In the genomic region with DNA sequence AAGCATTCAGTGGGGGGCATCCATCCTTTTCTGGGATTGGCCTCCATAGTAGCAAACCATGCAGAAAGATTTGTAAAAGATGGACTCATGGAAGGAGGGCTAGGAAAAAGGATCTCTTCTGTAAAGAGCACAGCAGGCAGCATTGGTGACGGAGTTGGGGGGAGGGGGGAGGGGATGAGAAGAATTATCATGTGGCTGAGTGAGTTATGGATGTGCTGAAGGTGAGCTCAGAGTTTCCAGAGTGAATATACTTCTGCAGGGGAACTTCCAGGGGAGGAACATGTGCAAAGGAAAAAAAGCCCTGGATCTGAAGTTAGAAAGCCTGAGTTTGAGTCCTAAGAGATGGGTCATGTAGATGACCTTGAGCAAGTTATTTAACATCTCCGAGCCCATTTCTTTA, we compare ENCODE assay signal across 29 cellular contexts.
"Had no signal": no experiment of that assay in that cellular context is flagged by ENCODE, and none has a peak within 500 bp of the region (broad histone marks: within the 10 kb centered on the region; RNA-seq: fewer than 3 reads in every experiment).

No MANE protein-coding gene starts in this region.

- ATAC-seq: left lobe of liver; natural killer cell; right lobe of liver; stimulated activated memory B cell treated with anti-CD40 and anti-IgM and Interleukin-4, amounts not matched to agents 10 μg/mL and 1 μg/mL and 100 μg/mL, for 72 hours; stimulated activated naive CD8-positive, alpha-beta T cell treated with anti-CD3 and anti-CD28 coated beads, Interleukin-15, amount 100 ng/mL, for 72 hours had no signal

- H3K4me3 ChIP-seq: lung, neural progenitor cell, ovary, prostate gland, right lobe of liver, smooth muscle cell, tibial nerve, uterus had no signal

- H3K4me3 Mint-ChIP-seq: immature natural killer cell; mesothelial cell of epicardium; naive B cell; natural killer cell; nephron progenitor cell; neural progenitor cell; stimulated activated memory B cell treated with anti-CD40 and anti-IgM and Interleukin-4, amounts not matched to agents 10 μg/mL and 1 μg/mL and 100 μg/mL, for 72 hours; stimulated activated naive CD8-positive, alpha-beta T cell treated with anti-CD3 and anti-CD28 coated beads, Interleukin-15, amount 100 ng/mL, for 72 hours; type B pancreatic cell had no signal

- H3K36me3 ChIP-seq: neural progenitor cell, neutrophil, ovary, prostate gland, right lobe of liver, tibial nerve, uterus had no signal

- H3K36me3 Mint-ChIP-seq: immature natural killer cell; mesothelial cell of epicardium; natural killer cell; stimulated activated memory B cell treated with anti-CD40 and anti-IgM and Interleukin-4, amounts not matched to agents 10 μg/mL and 1 μg/mL and 100 μg/mL, for 72 hours had no signal

- H3K9ac ChIP-seq: neural progenitor cell had no signal

- H2AFZ ChIP-seq: neural progenitor cell had no signal

- H3K9me3 ChIP-seq: neutrophil, ovary, prostate gland, right lobe of liver, tibial nerve, uterus had no signal

- H3K27ac Mint-ChIP-seq: mesothelial cell of epicardium; naive B cell; nephron progenitor cell; neural progenitor cell; stimulated activated memory B cell treated with anti-CD40 and anti-IgM and Interleukin-4, amounts not matched to agents 10 μg/mL and 1 μg/mL and 100 μg/mL, for 72 hours; stimulated activated naive CD8-positive, alpha-beta T cell treated with anti-CD3 and anti-CD28 coated beads, Interleukin-15, amount 100 ng/mL, for 72 hours; type B pancreatic cell had no signal

- DNase-seq: hippocampal formation; immature natural killer cell; islet precursor cell; mesendoderm; naive B cell; natural killer cell; nephron progenitor cell; ovary; posterior cingulate gyrus; retina; right lobe of liver; stimulated activated CD4-positive, alpha-beta T cell treated with anti-CD3 and anti-CD28 coated beads, Interleukin-1b, Interleukin-23, amount 100 ng/mL, for 48 hours; stimulated activated CD4-positive, alpha-beta T cell treated with anti-CD3 and anti-CD28 coated beads, Interleukin-2, amount 100 ng/mL, for 48 hours; stimulated activated CD4-positive, alpha-beta T cell treated with anti-CD3 and anti-CD28 coated beads, Interleukin-4, amount 100 ng/mL, for 4 hours; stimulated activated CD8-positive, alpha-beta memory T cell treated with anti-CD3 and anti-CD28 coated beads, Interleukin-4, amount 100 ng/mL, for 48 hours; stimulated activated naive CD4-positive, alpha-beta T cell treated with Interleukin-2 at 50 U/mL for 16 hours; stimulated activated naive CD8-positive, alpha-beta T cell treated with anti-CD3 and anti-CD28 coated beads, Interleukin-15, amount 100 ng/mL, for 72 hours; substantia nigra had no signal

- H3K27me3 ChIP-seq: ovary, right lobe of liver, uterus had no signal

- H3K9me3 Mint-ChIP-seq: immature natural killer cell; mesothelial cell of epicardium; naive B cell; natural killer cell; stimulated activated memory B cell treated with anti-CD40 and anti-IgM and Interleukin-4, amounts not matched to agents 10 μg/mL and 1 μg/mL and 100 μg/mL, for 72 hours; stimulated activated naive CD8-positive, alpha-beta T cell treated with anti-CD3 and anti-CD28 coated beads, Interleukin-15, amount 100 ng/mL, for 72 hours; type B pancreatic cell had no signal

- H3K4me1 ChIP-seq: prostate gland, uterus had no signal

- H3K4me2 ChIP-seq: neural progenitor cell, smooth muscle cell had no signal

- H3K27ac ChIP-seq: neural progenitor cell, ovary, prostate gland, right lobe of liver had no signal
